Comparison of ENCODE assay signal across 9 cellular contexts in genomic region chr18:79986726-79987125, GRCh38. TPM values are rescaled to one million over a fixed set of nuclear protein-coding genes. Genes with fewer than 3 reads are reported as not detected.
DNase-seq lines count a peak whose midpoint lies in the region; ATAC-seq and TF ChIP-seq lines count a peak whose summit lies in the region.
"Had no signal": no experiment of that assay in that cellular context is flagged by ENCODE, and none has a peak within 500 bp of the region (broad histone marks: within the 10 kb centered on the region; RNA-seq: fewer than 3 reads in every experiment).

No MANE protein-coding gene starts in this region.

- H3K9me3 Mint-ChIP-seq in activated T-cell treated with anti-CD3 and anti-CD28 coated beads, Interleukin-2, amount 50 U/mL, for 24 hours: no peaks in the 10 kb centered on the region
- H3K9me3 Mint-ChIP-seq in activated B cell treated with CpG ODN at 0.5 μM for 24 hours: no peaks in the 10 kb centered on the region

- H3K4me3 ChIP-seq in iPS-15b (ENCODE audit: low read depth, low read length) (peak overlapping the region; percentile 90), subcutaneous abdominal adipose tissue (ENCODE audit: low read depth in 1 of 5, low read length in 5 of 5) (peak overlapping the region in 3 of 5 donors; percentile 7 to 97 (median 17))
- H3K4me3 ChIP-seq: lung had no signal

- ATAC-seq in activated B cell treated with CpG ODN at 0.5 μM for 24 hours (ENCODE audit: low read depth): no peak

- H3K27me3 ChIP-seq in iPS-15b (ENCODE audit: control insufficient read depth, insufficient read depth, low read length) (no peaks in the 10 kb centered on the region), subcutaneous abdominal adipose tissue (ENCODE audit: control insufficient read depth in 5 of 5, insufficient read depth in 4 of 5, low read length in 5 of 5) (no peaks in the 10 kb centered on the region)

- peaks cover 58% of the 10 kb centered on the region for H3K4me1 Mint-ChIP-seq in activated T-cell treated with anti-CD3 and anti-CD28 coated beads, Interleukin-2, amount 50 U/mL, for 24 hours (ENCODE audit: low read depth)
- H3K4me1 Mint-ChIP-seq in activated B cell treated with CpG ODN at 0.5 μM for 24 hours: peaks cover 45% of the 10 kb centered on the region

- H3K27ac Mint-ChIP-seq in activated T-cell treated with anti-CD3 and anti-CD28 coated beads, Interleukin-2, amount 50 U/mL, for 24 hours: peak overlapping the region; percentile 95
- peak overlapping the region; percentile 77 for H3K27ac Mint-ChIP-seq in activated B cell treated with CpG ODN at 0.5 μM for 24 hours

- H3K4me1 ChIP-seq in iPS-15b (ENCODE audit: control insufficient read depth, insufficient read depth, low read length): no peaks in the 10 kb centered on the region
- H3K4me1 ChIP-seq in subcutaneous abdominal adipose tissue (ENCODE audit: control insufficient read depth in 5 of 5, insufficient read depth in 5 of 5, low read length in 5 of 5): peaks cover 5 to 37% (median 32%) of the 10 kb centered on the region in 5 donors

- intact Hi-C loops in activated B cell treated with CpG ODN at 0.5 μM for 24 hours (cut with micrococcal nuclease): loop anchor here (5.0 kb wide), 1 partner anchor 609 kb away; no protein-coding TSS in a partner anchor

- H3K9me3 ChIP-seq in iPS-15b (ENCODE audit: control insufficient read depth, insufficient read depth, low read length) (no peaks in the 10 kb centered on the region), subcutaneous abdominal adipose tissue (ENCODE audit: control insufficient read depth in 5 of 5, low read length in 5 of 5) (no peaks in the 10 kb centered on the region)

- H3K4me3 Mint-ChIP-seq in activated T-cell treated with anti-CD3 and anti-CD28 coated beads, Interleukin-2, amount 50 U/mL, for 24 hours: peak overlapping the region; percentile 94
- H3K4me3 Mint-ChIP-seq in activated B cell treated with CpG ODN at 0.5 μM for 24 hours: peak overlapping the region; percentile 91

- peaks cover 63% of the 10 kb centered on the region for H3K36me3 Mint-ChIP-seq in activated T-cell treated with anti-CD3 and anti-CD28 coated beads, Interleukin-2, amount 50 U/mL, for 24 hours (ENCODE audit: low read depth)
- H3K36me3 Mint-ChIP-seq in activated B cell treated with CpG ODN at 0.5 μM for 24 hours (ENCODE audit: low read depth): peaks cover 39% of the 10 kb centered on the region

- POLR2A ChIA-PET in activated B cell treated with CpG ODN at 0.5 μM for 24 hours (lab: Charles Lee): interaction anchor here (1.3 to 5.1 kb wide), 3 partner anchors 36 to 306 kb away, joined by 4 to 48 read pairs (median 20); partner anchors contain the start of genes RBFA and SLC66A2

- TF ChIP-seq CTCF in activated B cell treated with CpG ODN at 0.5 μM for 24 hours (IDR thresholded peaks at IDR 0.05) (no peak), GM20000 (IDR thresholded peaks at IDR 0.05; ENCODE audit: extremely low read depth, missing control alignments) (no peak)

- H3K27ac ChIP-seq in subcutaneous abdominal adipose tissue (ENCODE audit: low read depth, low read length): peak overlapping the region; percentile 46

- H3K27me3 Mint-ChIP-seq in activated T-cell treated with anti-CD3 and anti-CD28 coated beads, Interleukin-2, amount 50 U/mL, for 24 hours: no peaks in the 10 kb centered on the region
- no peaks in the 10 kb centered on the region for H3K27me3 Mint-ChIP-seq in activated B cell treated with CpG ODN at 0.5 μM for 24 hours

- CTCF ChIA-PET in activated B cell treated with CpG ODN at 0.5 μM for 24 hours (lab: Charles Lee): no interaction called here

- no peak for DNase-seq in activated T-cell treated with anti-CD3 and anti-CD28 coated beads, Interleukin-2, amount 50 U/mL, for 24 hours
- DNase-seq in activated T-cell treated with anti-CD3 and anti-CD28 coated beads for 4 hours: no peak
- DNase-seq in activated B cell treated with CpG ODN at 0.5 μM for 24 hours: no peak
- DNase-seq in UCSD-AML1 (lab: John Stamatoyannopoulos, UW; ENCODE audit: unreplicated experiment): no peak
- no peak for DNase-seq in T1000 (lab: John Stamatoyannopoulos, UW)
- no peak for DNase-seq in GM20000 (ENCODE audit: low spot score)

- H3K9ac ChIP-seq in iPS-15b (ENCODE audit: low read depth, low read length) (no peak overlapping the region), subcutaneous abdominal adipose tissue (ENCODE audit: low read length in 5 of 5) (peak overlapping the region in 4 of 5 donors; percentile 34 to 52 (median 40))

- H3K36me3 ChIP-seq in iPS-15b (ENCODE audit: control insufficient read depth, insufficient read depth, low read length): peaks cover 5% of the 10 kb centered on the region
- peaks cover 0 to 17% (median 6%) of the 10 kb centered on the region in 5 donors for H3K36me3 ChIP-seq in subcutaneous abdominal adipose tissue (ENCODE audit: control insufficient read depth in 5 of 5, insufficient read depth in 5 of 5, low read length in 5 of 5)

RNA-seq across cellular contexts. Expression of gene TXNL4A, which starts 1.6 kb away (rescaled TPM):
- total RNA-seq in activated B cell treated with CpG ODN at 0.5 μM for 24 hours: 94.7 and 96.9 TPM in 2 replicates

RNA-seq across cellular contexts. Expression of gene HSBP1L1, which starts 22.3 kb away (rescaled TPM):
- total RNA-seq in activated B cell treated with CpG ODN at 0.5 μM for 24 hours: 0.98 and 2.5 TPM in 2 replicates

RNA-seq across cellular contexts. Expression of gene SLC66A2, which starts 35.3 kb away (rescaled TPM):
- 32.3 and 36.4 TPM in 2 replicates for total RNA-seq in activated B cell treated with CpG ODN at 0.5 μM for 24 hours

RNA-seq across cellular contexts. Expression of gene RBFA, which starts 47.5 kb away (rescaled TPM):
- total RNA-seq in activated B cell treated with CpG ODN at 0.5 μM for 24 hours: 21.6 and 23.3 TPM in 2 replicates
